8 cellular contexts compared by ENCODE assay signal in genomic region chr20:31720486-31721407, GRCh38. TPM values are rescaled to one million over a fixed set of nuclear protein-coding genes. Genes with fewer than 3 reads are reported as not detected.
DNase-seq lines count a peak whose midpoint lies in the region; ATAC-seq, FAIRE-seq and TF ChIP-seq lines count a peak whose summit lies in the region.

No MANE protein-coding gene starts in this region.

- H3K4me1 ChIP-seq in DND-41 (ENCODE audit: insufficient read depth, low read length) (peaks cover 55% of the 10 kb centered on the region), astrocyte (ENCODE audit: insufficient read depth, low read length) (peaks cover 56% of the 10 kb centered on the region), HepG2 (ENCODE audit: insufficient read depth, low read length) (peaks cover 63% of the 10 kb centered on the region), suprapubic skin (peaks cover 69% of the 10 kb centered on the region)

- H3K79me2 ChIP-seq in DND-41 (ENCODE audit: insufficient read depth, low read length) (peaks cover 75% of the 10 kb centered on the region), astrocyte (ENCODE audit: insufficient read depth, low read length) (peaks cover 76% of the 10 kb centered on the region), HepG2 (ENCODE audit: insufficient read depth, low read length) (peaks cover 73% of the 10 kb centered on the region)

- H3K27ac Mint-ChIP-seq in astrocyte (ENCODE audit: unreplicated experiment), result peak overlapping the region; percentile 96

- peaks cover 48% of the 10 kb centered on the region for H3K4me1 Mint-ChIP-seq in astrocyte (ENCODE audit: low read depth, unreplicated experiment)

- H3K4me2 ChIP-seq in DND-41 (ENCODE audit: insufficient read depth, low read length) (peak overlapping the region; percentile 89), astrocyte (ENCODE audit: low read length) (peak overlapping the region; percentile 95), HepG2 (ENCODE audit: low read depth, low read length) (peak overlapping the region; percentile 97)

- BruUV-seq in HepG2 (replicated peaks; lab: Mats Ljungman, UMichigan), result TSS peak; percentile 80

- H3K36me3 ChIP-seq in DND-41 (ENCODE audit: insufficient read depth, low read length), result peaks cover 63% of the 10 kb centered on the region
- peaks cover 60% of the 10 kb centered on the region for H3K36me3 ChIP-seq in KOPT-K1 (ENCODE audit: insufficient read depth, low read length)
- H3K36me3 ChIP-seq in astrocyte (ENCODE audit: insufficient read depth, low read length), result peaks cover 9% of the 10 kb centered on the region
- H3K36me3 ChIP-seq in HepG2 (replicated peaks in 1 of 2; ENCODE audit: control insufficient read depth in 1 of 2, insufficient read depth in 2 of 2, low read length in 2 of 2), result peaks cover 6 to 40% of the 10 kb centered on the region in 2 experiments
- H3K36me3 ChIP-seq in suprapubic skin, result no peaks in the 10 kb centered on the region

- H3K9me3 ChIP-seq in DND-41 (ENCODE audit: insufficient read depth, low read length, severe bottlenecking) (no peaks in the 10 kb centered on the region), KOPT-K1 (ENCODE audit: insufficient read depth, low read length, poor library complexity, severe bottlenecking) (no peaks in the 10 kb centered on the region), astrocyte (ENCODE audit: insufficient read depth, low read depth, low read length) (no peaks in the 10 kb centered on the region), HepG2 (ENCODE audit: low read length) (no peaks in the 10 kb centered on the region), suprapubic skin (no peaks in the 10 kb centered on the region)

- peak; percentile 64 for TF ChIP-seq CTCF in DND-41 (IDR thresholded peaks at IDR 0.05; ENCODE audit: borderline replicate concordance, extremely low read depth, low read length, poor library complexity, severe bottlenecking)
- TF ChIP-seq CTCF in astrocyte (IDR thresholded peaks at IDR 0.05; ENCODE audit: insufficient read depth, low read depth, low read length), result no peak
- TF ChIP-seq CTCF in HepG2 (CRISPR knock-in tag; IDR thresholded peaks at IDR 0.05), result peak; percentile 86
- TF ChIP-seq CTCF in suprapubic skin (IDR thresholded peaks at IDR 0.05), result no peak

- H3K27me3 Mint-ChIP-seq in astrocyte (ENCODE audit: low read depth, unreplicated experiment), result no peaks in the 10 kb centered on the region

- ATAC-seq in DND-41 (ENCODE audit: insufficient read depth, low read depth) (peak; percentile 0; the same call in 1 of the 3 replicates), HepG2 (peak; percentile 55), GM19324 (IDR thresholded peaks at IDR 0.05; ENCODE audit: low FRiP score, unreplicated experiment) (no peak), HG02870 (IDR thresholded peaks at IDR 0.05; ENCODE audit: unreplicated experiment) (no peak)

- peak; percentile 75 to 86 for TF ChIP-seq POLR2A in HepG2 (IDR thresholded peaks at IDR 0.05; ENCODE audit: insufficient read depth in 1 of 2, low read depth in 2 of 2, low read length in 2 of 2)
- no peak for TF ChIP-seq POLR2A in suprapubic skin (IDR thresholded peaks at IDR 0.05)

- POLR2A ChIA-PET in HepG2 (lab: Yijun Ruan, JAX), result interaction anchor here (0.8 to 33.2 kb wide), 13 partner anchors 8 to 151 kb away, joined by 4 to 2822 read pairs (median 12); partner anchors contain the start of genes ID1 and TPX2

- peaks cover 37% of the 10 kb centered on the region for H3K36me3 Mint-ChIP-seq in astrocyte (ENCODE audit: low read depth, unreplicated experiment)

- peak overlapping the region; percentile 92 for H3K4me3 Mint-ChIP-seq in astrocyte (ENCODE audit: unreplicated experiment)

- peak; percentile 60 for DNase-seq in DND-41
- DNase-seq in astrocyte (ENCODE audit: low read depth), result no peak
- peak; percentile 94 for DNase-seq in HepG2 (ENCODE audit: low spot score)
- DNase-seq in suprapubic skin (ENCODE audit: low spot score in 2 of 2), result no peak
- DNase-seq in HCEC 1CT, result no peak

- H4K20me1 ChIP-seq in DND-41 (ENCODE audit: insufficient read depth, low read length) (peaks cover 59% of the 10 kb centered on the region), astrocyte (ENCODE audit: insufficient read depth, low read length) (peaks cover 21% of the 10 kb centered on the region), HepG2 (ENCODE audit: insufficient read depth, low read length) (no peaks in the 10 kb centered on the region; the same call in 1 of the 2 replicates)

- CTCF ChIA-PET in HepG2 (lab: Yijun Ruan, JAX; ENCODE audit: low intra/inter-chr PET ratio, low total read pairs), result interaction anchor here (1.5 kb wide), 1 partner anchor 15 kb away, joined by 4 read pairs; no protein-coding TSS in a partner anchor

- FAIRE-seq in astrocyte (lab: Jason Lieb, UNC) (no peak), HepG2 (lab: Jason Lieb, UNC) (peak; percentile 30)

- in situ Hi-C loops in HepG2 (cut with HindIII; ENCODE audit: extremely low pct_ligation_motif_present, low pct_unique_long_range_greater_than_20kb), result loop anchor here (5.0 to 10.0 kb wide), 3 partner anchors 58 to 156 kb away; no protein-coding TSS in a partner anchor

- H3K9me3 Mint-ChIP-seq in astrocyte (ENCODE audit: unreplicated experiment), result no peaks in the 10 kb centered on the region

- WGBS in HepG2 (ENCODE audit: low lambda C conversion rate), result 3% methylated on average over 7 of the region's 7 CpGs
- 19% methylated on average over 6 of the region's 7 CpGs for WGBS in suprapubic skin

- peak; percentile 84 to 89 for TF ChIP-seq EP300 in HepG2 (IDR thresholded peaks at IDR 0.05; ENCODE audit: low read depth in 2 of 2, low read length in 2 of 2)
- TF ChIP-seq EP300 in HepG2 (CRISPR knock-in tag; IDR thresholded peaks at IDR 0.05; ENCODE audit: borderline replicate concordance), result peak; percentile 87
- no peak for TF ChIP-seq EP300 in suprapubic skin (IDR thresholded peaks at IDR 0.05)

- H3K27ac ChIP-seq in DND-41 (ENCODE audit: low read length) (peak overlapping the region; percentile 90), KOPT-K1 (ENCODE audit: low read depth, low read length, poor library complexity, severe bottlenecking) (peak overlapping the region; percentile 98), astrocyte (ENCODE audit: low read depth, low read length) (peak overlapping the region; percentile 95), HepG2 (ENCODE audit: extremely low read length, insufficient read depth, low read length) (peak overlapping the region; percentile 92), suprapubic skin (peak overlapping the region; percentile 98)

- intact Hi-C loops in HepG2 (cut with micrococcal nuclease; ENCODE audit: unreplicated experiment), result loop anchor here (1.0 to 5.0 kb wide), 5 partner anchors 8 to 158 kb away; partner anchors contain the start of gene ID1

- H3K4me3 ChIP-seq in DND-41 (ENCODE audit: low read depth in 1 of 2, low read length in 2 of 2) (peak overlapping the region; percentile 53 to 75), astrocyte (ENCODE audit: insufficient read depth, low read depth, low read length) (peak overlapping the region; percentile 72), HepG2 (replicated peaks in 1 of 3; ENCODE audit: insufficient read depth in 1 of 3, low read depth in 2 of 3, low read length in 3 of 3) (peak overlapping the region; percentile 78 to 91 (median 87)), suprapubic skin (peak overlapping the region; percentile 61)

- H3K27me3 ChIP-seq in DND-41 (ENCODE audit: insufficient read depth, low read length, poor library complexity) (no peaks in the 10 kb centered on the region), astrocyte (ENCODE audit: insufficient read depth, low read length) (no peaks in the 10 kb centered on the region), HepG2 (ENCODE audit: control insufficient read depth in 1 of 2, insufficient read depth in 2 of 2, low read length in 2 of 2) (no peaks in the 10 kb centered on the region; a peak in 1 of 5 replicates), suprapubic skin (no peaks in the 10 kb centered on the region)

- H2AFZ ChIP-seq in DND-41 (ENCODE audit: low read depth, low read length), result no peak overlapping the region
- H2AFZ ChIP-seq in astrocyte (ENCODE audit: low read depth, low read length), result no peak overlapping the region
- no peak overlapping the region for H2AFZ ChIP-seq in HepG2 (ENCODE audit: low read length)

- TF ChIP-seq RAD21 in HepG2 (CRISPR knock-in tag; IDR thresholded peaks at IDR 0.05), result peak; percentile 44; the same call in 1 of the 2 replicates

- peak overlapping the region; percentile 91 for H3K9ac ChIP-seq in DND-41 (ENCODE audit: low read depth, low read length)
- peak overlapping the region; percentile 97 for H3K9ac ChIP-seq in astrocyte (ENCODE audit: low read length)
- peak overlapping the region; percentile 89 for H3K9ac ChIP-seq in HepG2 (ENCODE audit: insufficient read depth, low read depth, low read length)

RNA-seq across cellular contexts. Expression of gene BCL2L1, which starts 1.9 kb away (rescaled TPM):
- 103 and 149 TPM in 2 replicates for total RNA-seq in astrocyte
- 164 and 200 TPM in 2 replicates for total RNA-seq in HepG2 (2016; rRNA removed; fragmentation: Illumina TruSeq; extraction: Trizol)
- total RNA-seq in HepG2 (2016; cell fraction: cytosol; rRNA removed; fragmentation: Illumina TruSeq; extraction: Trizol; ENCODE audit: low read depth), result 60.9 and 61.0 TPM in 2 replicates
- total RNA-seq in HepG2 (2016; cell fraction: insoluble cytoplasmic fraction; rRNA removed; fragmentation: Illumina TruSeq; extraction: Trizol), result 169 and 173 TPM in 2 replicates
- 190 and 201 TPM in 2 replicates for total RNA-seq in HepG2 (2016; cell fraction: membrane; rRNA removed; fragmentation: Illumina TruSeq; extraction: Trizol)
- total RNA-seq in HepG2 (2016; cell fraction: nucleus; rRNA removed; fragmentation: Illumina TruSeq; extraction: Trizol), result 135 and 148 TPM in 2 replicates
- polyA plus RNA-seq in HepG2 (2011; rRNA removed), result 258 and 259 TPM in 2 replicates
- 215 and 224 TPM in 2 replicates for polyA plus RNA-seq in HepG2 (2011; cell fraction: cytosol; rRNA removed)
- 123 and 146 TPM in 2 replicates for polyA plus RNA-seq in HepG2 (2011; cell fraction: nucleus; rRNA removed)
- polyA plus RNA-seq in HepG2 (2012), result 184 and 192 TPM in 2 replicates
- 77.5 and 91.4 TPM in 2 replicates for polyA plus RNA-seq in HepG2 (2016; cell fraction: cytosol; fragmentation: Illumina TruSeq; extraction: Trizol; ENCODE audit: low read depth)
- 214 and 252 TPM in 2 replicates for polyA plus RNA-seq in HepG2 (2016; cell fraction: insoluble cytoplasmic fraction; fragmentation: Illumina TruSeq; extraction: Trizol; ENCODE audit: low read depth)
- 208 and 211 TPM in 2 replicates for polyA plus RNA-seq in HepG2 (2016; cell fraction: membrane; fragmentation: Illumina TruSeq; extraction: Trizol; ENCODE audit: low read depth)
- 168 and 174 TPM in 2 replicates for polyA plus RNA-seq in HepG2 (2016; cell fraction: nucleus; fragmentation: Illumina TruSeq; extraction: Trizol; ENCODE audit: insufficient read depth, low read depth)
- 34.8 and 259 TPM in 2 replicates for polyA minus RNA-seq in HepG2 (2011; rRNA and poly(A)+ RNA removed; ENCODE audit: low replicate concordance)
- polyA minus RNA-seq in HepG2 (2011; cell fraction: cytosol; rRNA and poly(A)+ RNA removed), result 124 TPM in 2 replicates
- 215 and 221 TPM in 2 replicates for polyA minus RNA-seq in HepG2 (2011; cell fraction: nucleus; rRNA and poly(A)+ RNA removed)
- 100 to 1,000 TPM; 104 to 120 (median 107) TPM for total RNA-seq in suprapubic skin

RNA-seq across cellular contexts. Expression of gene TPX2, which starts 18.3 kb away (rescaled TPM):
- total RNA-seq in astrocyte (31.7 and 41.6 TPM in 2 replicates), HepG2 (2016; rRNA removed; fragmentation: Illumina TruSeq; extraction: Trizol) (124 and 190 TPM in 2 replicates), suprapubic skin (10 to 100 TPM in 2 of 4 donors, 1 to 10 TPM in 2; 4.4 to 11.2 (median 9.7) TPM)
- 19.7 and 21.4 TPM in 2 replicates for total RNA-seq in HepG2 (2016; cell fraction: cytosol; rRNA removed; fragmentation: Illumina TruSeq; extraction: Trizol; ENCODE audit: low read depth)
- 123 and 174 TPM in 2 replicates for total RNA-seq in HepG2 (2016; cell fraction: insoluble cytoplasmic fraction; rRNA removed; fragmentation: Illumina TruSeq; extraction: Trizol)
- total RNA-seq in HepG2 (2016; cell fraction: membrane; rRNA removed; fragmentation: Illumina TruSeq; extraction: Trizol), result 59.2 and 59.7 TPM in 2 replicates
- 91.9 and 95.0 TPM in 2 replicates for total RNA-seq in HepG2 (2016; cell fraction: nucleus; rRNA removed; fragmentation: Illumina TruSeq; extraction: Trizol)
- polyA plus RNA-seq in HepG2 (2011; rRNA removed), result 20.0 and 34.3 TPM in 2 replicates
- 21.1 and 21.9 TPM in 2 replicates for polyA plus RNA-seq in HepG2 (2011; cell fraction: cytosol; rRNA removed)
- 16.5 and 21.6 TPM in 2 replicates for polyA plus RNA-seq in HepG2 (2011; cell fraction: nucleus; rRNA removed)
- polyA plus RNA-seq in HepG2 (2012), result 28.3 and 61.6 TPM in 2 replicates
- 8.4 and 9.3 TPM in 2 replicates for polyA plus RNA-seq in HepG2 (2016; cell fraction: cytosol; fragmentation: Illumina TruSeq; extraction: Trizol; ENCODE audit: low read depth)
- 186 and 207 TPM in 2 replicates for polyA plus RNA-seq in HepG2 (2016; cell fraction: insoluble cytoplasmic fraction; fragmentation: Illumina TruSeq; extraction: Trizol; ENCODE audit: low read depth)
- polyA plus RNA-seq in HepG2 (2016; cell fraction: membrane; fragmentation: Illumina TruSeq; extraction: Trizol; ENCODE audit: low read depth), result 30.8 and 32.2 TPM in 2 replicates
- 122 and 124 TPM in 2 replicates for polyA plus RNA-seq in HepG2 (2016; cell fraction: nucleus; fragmentation: Illumina TruSeq; extraction: Trizol; ENCODE audit: insufficient read depth, low read depth)
- polyA minus RNA-seq in HepG2 (2011; rRNA and poly(A)+ RNA removed; ENCODE audit: low replicate concordance), result 23.1 and 74.5 TPM in 2 replicates
- polyA minus RNA-seq in HepG2 (2011; cell fraction: cytosol; rRNA and poly(A)+ RNA removed), result 31.8 and 39.1 TPM in 2 replicates
- 42.3 and 53.4 TPM in 2 replicates for polyA minus RNA-seq in HepG2 (2011; cell fraction: nucleus; rRNA and poly(A)+ RNA removed)

Comparison
In these comparisons a context has a peak if more than half of its experiments do, and no peak if none do; other contexts are left out.
1. ATAC-seq: peak in DND-41 (single experiment) and HepG2 (single experiment); none in GM19324 (single experiment) and HG02870 (single experiment).
2. DNase-seq: peak in DND-41 (single experiment) and HepG2 (single experiment); none in astrocyte (single experiment), suprapubic skin (0 of 2) and HCEC 1CT (single experiment).
3. CTCF ChIP-seq: peak in DND-41 (single experiment) and HepG2 (single experiment); none in astrocyte (single experiment) and suprapubic skin (0 of 2).
4. POLR2A ChIP-seq: peak in HepG2 (2 of 2); none in suprapubic skin (0 of 2).
5. Peak in every context shown above with its lines, with median percentiles within 50 percentile points of each other: H3K27ac ChIP-seq, H3K4me2 ChIP-seq, H3K4me3 ChIP-seq and H3K9ac ChIP-seq.